ENCODE assay signal across 3 cellular contexts in genomic region chr7:128912709-128913495, GRCh38. TPM values are rescaled to one million over a fixed set of nuclear protein-coding genes. Genes with fewer than 3 reads are reported as not detected.
"Had no signal": no experiment of that assay in that cellular context is flagged by ENCODE, and none has a peak within 500 bp of the region (broad histone marks: within the 10 kb centered on the region; RNA-seq: fewer than 3 reads in every experiment).

No MANE protein-coding gene starts in this region.

RNA-seq across cellular contexts. Expression of gene KCP, which starts 2.4 kb away (rescaled TPM):
- total RNA-seq: dermis microvascular lymphatic vessel endothelial cell, fibroblast of villous mesenchyme had no signal
- polyA plus RNA-seq: keratinocyte had no signal
